In genomic region chr3:48556796-48557626, GRCh38 we compare ENCODE assay signal across 8 cellular contexts. TPM values are rescaled to one million over a fixed set of nuclear protein-coding genes. Genes with fewer than 3 reads are reported as not detected.
DNase-seq lines count a peak whose midpoint lies in the region; ATAC-seq and TF ChIP-seq lines count a peak whose summit lies in the region.

TSS of gene PFKFB4 (minus strand) at chr3:48556803. CDS start at chr3:48556777, 26 bp downstream.

- ATAC-seq in CD4-positive, alpha-beta T cell (ENCODE audit: poor library complexity), result peak; percentile 87
- ATAC-seq in GM19438 (IDR thresholded peaks at IDR 0.05; ENCODE audit: low read depth, unreplicated experiment) (peak; percentile 78), HG03571 (IDR thresholded peaks at IDR 0.05; ENCODE audit: unreplicated experiment) (peak; percentile 81)

- peak within 1 kb of the TSS; percentile 43 for H3K27ac Mint-ChIP-seq in CD4-positive, alpha-beta T cell
- H3K27ac Mint-ChIP-seq in activated CD4-positive, alpha-beta memory T cell treated with anti-CD3 and anti-CD28 coated beads for 36 hours, result peak within 1 kb of the TSS; percentile 59

- no peak within 1 kb of the TSS for H3K27ac ChIP-seq in CD4-positive, alpha-beta T cell (ENCODE audit: low read depth, low read length)
- H3K27ac ChIP-seq in liver (ENCODE audit: low read depth in 1 of 2, low read length in 2 of 2), result peak within 1 kb of the TSS; percentile 22 to 53

- WGBS in liver, result under 1% methylated on average over 53 of the region's 53 CpGs

- no peaks in the 10 kb centered on the region for H3K27me3 ChIP-seq in CD4-positive, alpha-beta T cell (ENCODE audit: control insufficient read depth, insufficient read depth, low read length)
- H3K27me3 ChIP-seq in liver (ENCODE audit: control insufficient read depth in 4 of 4, insufficient read depth in 4 of 4, low read length in 3 of 4), result no peaks in the 10 kb centered on the region

- intact Hi-C loops in CD4-positive, alpha-beta T cell (cut with DNase I, micrococcal nuclease), result loop anchor here in 1 of 2 experiments (2.0 to 5.0 kb wide), 6 partner anchors 52 to 775 kb away; partner anchors contain the start of genes ATRIP, CDC25A, IP6K2 and SMARCC1
- intact Hi-C loops in activated CD4-positive, alpha-beta memory T cell treated with anti-CD3 and anti-CD28 coated beads for 36 hours (cut with micrococcal nuclease), result loop anchor here (1.0 to 5.0 kb wide), 8 partner anchors 50 to 450 kb away; partner anchors contain the start of genes CCDC51, CDC25A, TMA7 and UQCRC1

- no peaks in the 10 kb centered on the region for H3K36me3 ChIP-seq in liver (ENCODE audit: control insufficient read depth in 4 of 4, insufficient read depth in 3 of 4, low read depth in 1 of 4, low read length in 3 of 4)

- no peak for TF ChIP-seq CTCF in CD4-positive, alpha-beta T cell (IDR thresholded peaks at IDR 0.05)
- no peak for TF ChIP-seq CTCF in liver (IDR thresholded peaks at IDR 0.05; ENCODE audit: low read depth, low read length, missing input control)

- H3K4me3 Mint-ChIP-seq in CD4-positive, alpha-beta T cell, result peak within 1 kb of the TSS; percentile 87
- peak within 1 kb of the TSS; percentile 83 for H3K4me3 Mint-ChIP-seq in activated CD4-positive, alpha-beta memory T cell treated with anti-CD3 and anti-CD28 coated beads for 36 hours

- CTCF ChIA-PET in CD4-positive, alpha-beta T cell (lab: Charles Lee), result interaction anchor here (0.9 to 3.8 kb wide), 5 partner anchors 52 to 316 kb away, joined by 3 to 18 read pairs (median 4); partner anchors contain the start of genes UQCRC1 and ZNF589
- CTCF ChIA-PET in activated CD4-positive, alpha-beta memory T cell treated with anti-CD3 and anti-CD28 coated beads for 36 hours (lab: Charles Lee), result interaction anchor here (0.6 to 5.6 kb wide), 17 partner anchors 8 to 293 kb away, joined by 3 to 58 read pairs (median 4); partner anchors contain the start of genes ATRIP, CCDC51, SLC26A6 and TMA7

- no peak for TF ChIP-seq RAD21 in liver (IDR thresholded peaks at IDR 0.05)

- no peak within 1 kb of the TSS for H3K9ac ChIP-seq in liver (ENCODE audit: low read depth in 1 of 2, low read length in 2 of 2)

- POLR2A ChIA-PET in CD4-positive, alpha-beta T cell (lab: Charles Lee), result interaction anchor here (0.7 to 3.2 kb wide), 20 partner anchors 8 to 450 kb away, joined by 3 to 28 read pairs (median 4); partner anchors contain the start of genes ATRIP, CCDC51, CDC25A and IP6K2
- POLR2A ChIA-PET in activated CD4-positive, alpha-beta memory T cell treated with anti-CD3 and anti-CD28 coated beads for 36 hours (lab: Charles Lee), result interaction anchor here (0.5 to 1.9 kb wide), 12 partner anchors 52 to 872 kb away, joined by 3 to 9 read pairs (median 4); partner anchors contain the start of genes CELSR3, NICN1, SHISA5 and SLC26A6

- H3K4me1 ChIP-seq in liver (ENCODE audit: control insufficient read depth in 4 of 4, insufficient read depth in 4 of 4, low read length in 3 of 4), result peaks cover 6 to 33% (median 14%) of the 10 kb centered on the region in 4 donors

- peaks cover 25% of the 10 kb centered on the region for H3K4me1 Mint-ChIP-seq in CD4-positive, alpha-beta T cell (ENCODE audit: low read depth)
- peaks cover 16% of the 10 kb centered on the region for H3K4me1 Mint-ChIP-seq in activated CD4-positive, alpha-beta memory T cell treated with anti-CD3 and anti-CD28 coated beads for 36 hours (ENCODE audit: low read depth)

- no peaks in the 10 kb centered on the region for H3K27me3 Mint-ChIP-seq in CD4-positive, alpha-beta T cell
- H3K27me3 Mint-ChIP-seq in activated CD4-positive, alpha-beta memory T cell treated with anti-CD3 and anti-CD28 coated beads for 36 hours, result no peaks in the 10 kb centered on the region

- no peaks in the 10 kb centered on the region for H3K9me3 Mint-ChIP-seq in CD4-positive, alpha-beta T cell
- no peaks in the 10 kb centered on the region for H3K9me3 Mint-ChIP-seq in activated CD4-positive, alpha-beta memory T cell treated with anti-CD3 and anti-CD28 coated beads for 36 hours

- H3K4me3 ChIP-seq in liver (ENCODE audit: low read depth in 1 of 3, low read length in 3 of 3), result peak within 1 kb of the TSS; percentile 28 to 70 (median 57)

- DNase-seq in CD4-positive, alpha-beta T cell, result peak; percentile 98 to 100 (median 99)
- DNase-seq in NCI-H774 (lab: John Stamatoyannopoulos, UW) (peak; percentile 92), dermis microvascular lymphatic vessel endothelial cell (ENCODE audit: low read depth in 2 of 2) (peak; percentile 98 to 99)
- DNase-seq in activated CD4-positive, alpha-beta memory T cell treated with anti-CD3 and anti-CD28 coated beads for 36 hours, result peak; percentile 100
- peak; percentile 99 for DNase-seq in stimulated activated CD4-positive, alpha-beta T cell treated with anti-CD3 and anti-CD28 coated beads, Interleukin-4, amount 100 ng/mL, for 1 hour

- no peaks in the 10 kb centered on the region for H3K9me3 ChIP-seq in CD4-positive, alpha-beta T cell (ENCODE audit: control insufficient read depth, low read length)
- H3K9me3 ChIP-seq in liver (ENCODE audit: control insufficient read depth in 4 of 4, low read length in 3 of 4), result no peaks in the 10 kb centered on the region

- H3K36me3 Mint-ChIP-seq in CD4-positive, alpha-beta T cell (ENCODE audit: low read depth), result no peaks in the 10 kb centered on the region
- H3K36me3 Mint-ChIP-seq in activated CD4-positive, alpha-beta memory T cell treated with anti-CD3 and anti-CD28 coated beads for 36 hours, result peaks cover 3% of the 10 kb centered on the region

TF ChIP-seq in liver, 16 proteins besides CTCF, POLR2A, EP300 and RAD21:
- no peak for TF ChIP-seq FOXA2 (IDR thresholded peaks at IDR 0.05)
- peak; percentile 81 for TF ChIP-seq SP1 (IDR thresholded peaks at IDR 0.05)
- peak in 1 of 2 donors; percentile 71 for TF ChIP-seq GABPA (IDR thresholded peaks at IDR 0.05 in 1 of 2, conservative IDR thresholded peaks at IDR 0.05 in 1 of 2)
- TF ChIP-seq HNF4G (IDR thresholded peaks at IDR 0.05), result no peak
- peak; percentile 9 for TF ChIP-seq FOXA1 (IDR thresholded peaks at IDR 0.05)
- peak in 1 of 2 donors; percentile 51 for TF ChIP-seq HNF4A (conservative IDR thresholded peaks at IDR 0.05)
- peak; percentile 58 to 67 for TF ChIP-seq RXRA (IDR thresholded peaks at IDR 0.05)
- no peak for TF ChIP-seq JUND (IDR thresholded peaks at IDR 0.05)
- peak; percentile 71 for TF ChIP-seq YY1 (IDR thresholded peaks at IDR 0.05)
- TF ChIP-seq REST (IDR thresholded peaks at IDR 0.05), result peak; percentile 38

RNA-seq across cellular contexts. Expression of gene PFKFB4, which starts in this region (rescaled TPM):
- total RNA-seq in CD4-positive, alpha-beta T cell, result 1 to 10 TPM in 1 of 2 experiments, under 1 TPM in 1; 0.98 to 2.5 TPM
- total RNA-seq in activated CD4-positive, alpha-beta memory T cell treated with anti-CD3 and anti-CD28 coated beads for 36 hours, result 10 to 100 TPM; 19.4 to 22.4 TPM
- 0.76 and 1.3 TPM in 2 replicates for total RNA-seq in dermis microvascular lymphatic vessel endothelial cell
- 1 to 10 TPM; 2.7 to 5.3 TPM for total RNA-seq in liver
- under 1 TPM; 0.46 to 0.78 TPM for polyA plus RNA-seq in liver
